In genomic region chr6:35429463-35429862, GRCh38 we compare ENCODE assay signal across 1 cellular context.
TF ChIP-seq lines count a peak whose summit lies in the region.

No MANE protein-coding gene starts in this region.

TF ChIP-seq in IMR-90, 13 proteins besides CTCF, POLR2A, EP300 and RAD21:
- no peak for TF ChIP-seq SMC3 (IDR thresholded peaks at IDR 0.05; ENCODE audit: low read depth, low read length)
